ENCODE assay signal across 18 cellular contexts in the genomic region with DNA sequence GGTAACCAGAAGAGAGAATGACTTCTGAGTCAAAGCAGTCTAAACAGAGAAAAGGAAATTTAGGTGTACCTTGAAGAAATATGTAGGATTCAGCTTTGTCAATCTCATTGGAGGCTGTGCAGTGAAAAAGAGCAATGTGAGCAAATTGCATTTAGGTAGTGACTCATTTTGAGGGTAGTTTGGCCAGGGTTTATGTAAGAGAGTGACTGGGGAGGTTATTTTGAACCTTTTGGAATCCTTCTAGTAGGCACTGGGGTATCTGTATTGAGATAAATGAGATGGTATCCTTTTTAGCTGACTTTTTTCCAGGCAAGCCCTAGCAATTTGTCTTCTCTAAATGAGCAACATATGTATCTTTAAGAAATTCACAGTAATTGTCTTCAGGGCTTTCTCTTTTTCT.
DNase-seq lines count a peak whose midpoint lies in the region; ATAC-seq and TF ChIP-seq lines count a peak whose summit lies in the region.
"Had no signal": no experiment of that assay in that cellular context is flagged by ENCODE, and none has a peak within 500 bp of the region (broad histone marks: within the 10 kb centered on the region; RNA-seq: fewer than 3 reads in every experiment).

No MANE protein-coding gene starts in this region.

- peaks cover under 1% of the 10 kb centered on the region; the same call in 1 of the 2 replicates for H3K9me3 ChIP-seq in SK-N-MC (ENCODE audit: low read depth, low read length)
- no peaks in the 10 kb centered on the region for H3K9me3 ChIP-seq in osteoblast (ENCODE audit: low read depth, low read length)
- no peaks in the 10 kb centered on the region for H3K9me3 ChIP-seq in thyroid gland
- H3K9me3 ChIP-seq: adrenal gland, pancreas, vagina had no signal

- TF ChIP-seq CTCF in osteoblast (IDR thresholded peaks at IDR 0.05; ENCODE audit: extremely low read depth, low read depth, low read length) (no peak), thyroid gland (IDR thresholded peaks at IDR 0.05) (no peak)

- no peaks in the 10 kb centered on the region for H3K79me2 ChIP-seq in osteoblast (ENCODE audit: insufficient read depth, low read length)

- no peak overlapping the region for H2AFZ ChIP-seq in osteoblast (ENCODE audit: low read length)

- DNase-seq in GM03348 (ENCODE audit: low spot score) (peak; percentile 27), SK-N-MC (ENCODE audit: low read depth, low spot score) (no peak), fibroblast of gingiva (ENCODE audit: low read depth) (peak; percentile 37), osteoblast (ENCODE audit: insufficient read length, low spot score, missing footprints) (no peak), thyroid gland (no peak), NCI-H2081 (lab: John Stamatoyannopoulos, UW) (no peak)
- DNase-seq: activated CD4-positive, alpha-beta T cell treated with anti-CD3 and anti-CD28 coated beads for 48 hours; activated effector memory CD4-positive, alpha-beta T cell treated with anti-CD3 and anti-CD28 coated beads, Interleukin-2, amount 50 U/mL, for 16 hours; adrenal gland; Calu3; NCI-H345; pancreas; small intestine; stimulated activated CD4-positive, alpha-beta T cell treated with anti-CD3 and anti-CD28 coated beads, Interleukin-4, amount 100 ng/mL, for 4 hours had no signal

- H3K4me1 ChIP-seq in osteoblast (ENCODE audit: insufficient read depth, low read length) = peaks cover 53% of the 10 kb centered on the region
- no peaks in the 10 kb centered on the region for H3K4me1 ChIP-seq in thyroid gland
- H3K4me1 ChIP-seq: vagina had no signal

- intact Hi-C loops in thyroid gland (cut with DNase I) = no loop called here

- H3K27me3 ChIP-seq in osteoblast (ENCODE audit: insufficient read depth, low read length) = no peaks in the 10 kb centered on the region
- H3K27me3 ChIP-seq in thyroid gland = no peaks in the 10 kb centered on the region
- H3K27me3 ChIP-seq: adrenal gland, pancreas, vagina had no signal

- H3K27ac ChIP-seq in SK-N-MC = 0 out of 2 replicates have a peak overlapping the region, but pooled peaks have one; percentile 44
- peak overlapping the region; percentile 69 for H3K27ac ChIP-seq in osteoblast (ENCODE audit: low read depth, low read length)
- H3K27ac ChIP-seq in thyroid gland = no peak overlapping the region
- H3K27ac ChIP-seq: adrenal gland, pancreas, vagina had no signal

- no peak overlapping the region for H3K4me2 ChIP-seq in osteoblast (ENCODE audit: insufficient read depth, low read length)

- no peaks in the 10 kb centered on the region for H4K20me1 ChIP-seq in osteoblast (ENCODE audit: insufficient read depth, low read length)

- 0 out of 2 replicates have a peak, but pooled peaks cover under 1% of the 10 kb centered on the region for H3K36me3 ChIP-seq in SK-N-MC (ENCODE audit: insufficient read depth, low read length)
- no peaks in the 10 kb centered on the region for H3K36me3 ChIP-seq in osteoblast (ENCODE audit: insufficient read depth, low read length)
- no peaks in the 10 kb centered on the region for H3K36me3 ChIP-seq in thyroid gland
- H3K36me3 ChIP-seq: adrenal gland, pancreas, vagina had no signal

- H3K9ac ChIP-seq in SK-N-MC (ENCODE audit: insufficient read length) = no peak overlapping the region

- peak overlapping the region; percentile 6; the same call in 1 of the 2 replicates for H3K4me3 ChIP-seq in SK-N-MC
- H3K4me3 ChIP-seq in osteoblast (ENCODE audit: insufficient read depth, low read length) = no peak overlapping the region
- no peak overlapping the region for H3K4me3 ChIP-seq in thyroid gland (replicated peaks in 1 of 3)
- H3K4me3 ChIP-seq: adrenal gland, GM12878, pancreas, vagina had no signal

- TF ChIP-seq POLR2A in thyroid gland (IDR thresholded peaks at IDR 0.05) = no peak

- ATAC-seq in GM18870 (IDR thresholded peaks at IDR 0.05; ENCODE audit: unreplicated experiment) (no peak), GM21723 (IDR thresholded peaks at IDR 0.05; ENCODE audit: unreplicated experiment) (no peak)
- ATAC-seq: GM12878, pancreas had no signal

Comparison
In these comparisons a context has a peak if more than half of its experiments do, and no peak if none do; other contexts are left out.
1. DNase-seq: peak in GM03348 (single experiment) and fibroblast of gingiva (single experiment); none in SK-N-MC (single experiment), osteoblast (single experiment), thyroid gland (0 of 2) and NCI-H2081 (0 of 2).
2. H3K27ac ChIP-seq: peak in SK-N-MC (single experiment) and osteoblast (single experiment); none in thyroid gland (0 of 3).